Comparison of ENCODE assay signal across 7 cellular contexts in the genomic region with DNA sequence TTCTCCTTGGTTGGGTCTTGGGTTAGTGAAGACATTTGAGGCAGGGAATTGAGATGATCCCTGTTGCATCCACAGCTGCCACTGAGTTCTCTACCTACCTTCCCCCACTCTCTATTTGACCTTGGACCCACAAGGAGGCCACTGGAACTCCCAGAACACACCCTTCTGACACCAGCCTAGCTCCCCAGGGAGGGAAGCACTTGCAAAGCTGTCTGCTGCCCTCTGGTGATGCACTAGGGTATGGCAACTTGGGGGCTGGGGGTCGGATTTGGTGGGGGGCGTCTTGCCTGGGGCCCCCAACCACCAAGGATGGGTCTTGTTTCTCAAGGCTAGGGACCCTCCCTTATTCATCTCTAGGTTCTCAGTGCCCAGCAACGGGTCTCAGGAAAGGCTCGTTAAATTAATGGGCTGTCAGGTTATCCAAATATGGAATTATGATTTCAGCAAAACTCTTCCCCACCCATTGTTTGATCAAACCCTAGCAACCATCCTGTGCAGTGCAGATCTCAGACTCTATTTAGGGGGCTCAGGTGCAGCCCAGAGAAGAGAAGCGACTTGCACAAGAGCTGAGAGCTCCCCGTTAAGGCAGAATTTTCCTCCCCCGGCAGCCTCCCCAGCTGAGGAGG.
DNase-seq lines count a peak whose midpoint lies in the region; ATAC-seq and TF ChIP-seq lines count a peak whose summit lies in the region.

No MANE protein-coding gene starts in this region.

- TF ChIP-seq RAD21 in liver (IDR thresholded peaks at IDR 0.05), result peak in 1 of 2 donors; percentile 32

- TF ChIP-seq EP300 in stomach (IDR thresholded peaks at IDR 0.05), result no peak

- intact Hi-C loops in stomach (cut with DNase I; ENCODE audit: low total_unique reads), result no loop called here

- ATAC-seq in GM18909 (IDR thresholded peaks at IDR 0.05; ENCODE audit: poor library complexity, unreplicated experiment), result no peak

- H3K36me3 ChIP-seq in liver (ENCODE audit: control insufficient read depth in 4 of 4, insufficient read depth in 3 of 4, low read depth in 1 of 4, low read length in 3 of 4) (no peaks in the 10 kb centered on the region), stomach (no peaks in the 10 kb centered on the region)

- TF ChIP-seq CTCF in C4-2B (conservative IDR thresholded peaks at IDR 0.05), result peak; percentile 55
- TF ChIP-seq CTCF in GM12874 (IDR thresholded peaks at IDR 0.05; ENCODE audit: insufficient read depth, low read depth, low read length), result peak; percentile 67
- TF ChIP-seq CTCF in VCaP (conservative IDR thresholded peaks at IDR 0.05), result peak; percentile 56
- peak; percentile 17 for TF ChIP-seq CTCF in liver (IDR thresholded peaks at IDR 0.05; ENCODE audit: low read depth, low read length, missing input control)
- no peak for TF ChIP-seq CTCF in stomach (IDR thresholded peaks at IDR 0.05)

- no peak overlapping the region for H3K27ac ChIP-seq in C4-2B
- H3K27ac ChIP-seq in VCaP, result no peak overlapping the region; the same call in 1 of the 2 replicates
- H3K27ac ChIP-seq in liver (ENCODE audit: low read depth in 1 of 2, low read length in 2 of 2), result no peak overlapping the region
- no peak overlapping the region for H3K27ac ChIP-seq in stomach

- DNase-seq in HuH-7.5 (ENCODE audit: low spot score) (no peak), stomach (no peak)

- H3K9ac ChIP-seq in liver (ENCODE audit: low read depth in 1 of 2, low read length in 2 of 2), result no peak overlapping the region

- H3K4me3 ChIP-seq in liver (ENCODE audit: low read depth in 1 of 3, low read length in 3 of 3) (no peak overlapping the region), stomach (no peak overlapping the region)

- TF ChIP-seq POLR2A in stomach (IDR thresholded peaks at IDR 0.05), result no peak

- H3K4me1 ChIP-seq in liver (ENCODE audit: control insufficient read depth in 4 of 4, insufficient read depth in 4 of 4, low read length in 3 of 4) (no peaks in the 10 kb centered on the region), stomach (no peaks in the 10 kb centered on the region)

- 62% methylated on average over 7 of the region's 7 CpGs for WGBS in liver
- 47 to 67% (median 54%) methylated on average over 7 of the region's 7 CpGs for WGBS in stomach, 5 donors

- H3K9me3 ChIP-seq in liver (ENCODE audit: control insufficient read depth in 4 of 4, low read length in 3 of 4) (no peaks in the 10 kb centered on the region), stomach (no peaks in the 10 kb centered on the region)

- H3K27me3 ChIP-seq in liver (ENCODE audit: control insufficient read depth in 4 of 4, insufficient read depth in 4 of 4, low read length in 3 of 4) (peaks cover 0 to 3% (median 0%) of the 10 kb centered on the region in 4 donors), stomach (peaks cover 0 to 40% (median 7%) of the 10 kb centered on the region in 3 donors)

TF ChIP-seq in liver, 16 proteins besides CTCF, POLR2A, EP300 and RAD21:
- TF ChIP-seq YY1 (IDR thresholded peaks at IDR 0.05) (no peak), EGR1 (IDR thresholded peaks at IDR 0.05; ENCODE audit: low read depth in 2 of 2) (no peak), ATF3 (IDR thresholded peaks at IDR 0.05) (no peak), HNF4G (IDR thresholded peaks at IDR 0.05) (no peak), NR2F2 (IDR thresholded peaks at IDR 0.05) (no peak), RXRA (IDR thresholded peaks at IDR 0.05) (no peak), JUND (IDR thresholded peaks at IDR 0.05) (no peak), ZBTB33 (IDR thresholded peaks at IDR 0.05) (no peak), GABPA (IDR thresholded peaks at IDR 0.05 in 1 of 2, conservative IDR thresholded peaks at IDR 0.05 in 1 of 2) (no peak), TAF1 (conservative IDR thresholded peaks at IDR 0.05) (no peak), MAX (IDR thresholded peaks at IDR 0.05) (no peak), FOXA2 (IDR thresholded peaks at IDR 0.05) (no peak), FOXA1 (IDR thresholded peaks at IDR 0.05) (no peak), SP1 (IDR thresholded peaks at IDR 0.05) (no peak), HNF4A (conservative IDR thresholded peaks at IDR 0.05) (no peak)
- TF ChIP-seq, protein P1, sequence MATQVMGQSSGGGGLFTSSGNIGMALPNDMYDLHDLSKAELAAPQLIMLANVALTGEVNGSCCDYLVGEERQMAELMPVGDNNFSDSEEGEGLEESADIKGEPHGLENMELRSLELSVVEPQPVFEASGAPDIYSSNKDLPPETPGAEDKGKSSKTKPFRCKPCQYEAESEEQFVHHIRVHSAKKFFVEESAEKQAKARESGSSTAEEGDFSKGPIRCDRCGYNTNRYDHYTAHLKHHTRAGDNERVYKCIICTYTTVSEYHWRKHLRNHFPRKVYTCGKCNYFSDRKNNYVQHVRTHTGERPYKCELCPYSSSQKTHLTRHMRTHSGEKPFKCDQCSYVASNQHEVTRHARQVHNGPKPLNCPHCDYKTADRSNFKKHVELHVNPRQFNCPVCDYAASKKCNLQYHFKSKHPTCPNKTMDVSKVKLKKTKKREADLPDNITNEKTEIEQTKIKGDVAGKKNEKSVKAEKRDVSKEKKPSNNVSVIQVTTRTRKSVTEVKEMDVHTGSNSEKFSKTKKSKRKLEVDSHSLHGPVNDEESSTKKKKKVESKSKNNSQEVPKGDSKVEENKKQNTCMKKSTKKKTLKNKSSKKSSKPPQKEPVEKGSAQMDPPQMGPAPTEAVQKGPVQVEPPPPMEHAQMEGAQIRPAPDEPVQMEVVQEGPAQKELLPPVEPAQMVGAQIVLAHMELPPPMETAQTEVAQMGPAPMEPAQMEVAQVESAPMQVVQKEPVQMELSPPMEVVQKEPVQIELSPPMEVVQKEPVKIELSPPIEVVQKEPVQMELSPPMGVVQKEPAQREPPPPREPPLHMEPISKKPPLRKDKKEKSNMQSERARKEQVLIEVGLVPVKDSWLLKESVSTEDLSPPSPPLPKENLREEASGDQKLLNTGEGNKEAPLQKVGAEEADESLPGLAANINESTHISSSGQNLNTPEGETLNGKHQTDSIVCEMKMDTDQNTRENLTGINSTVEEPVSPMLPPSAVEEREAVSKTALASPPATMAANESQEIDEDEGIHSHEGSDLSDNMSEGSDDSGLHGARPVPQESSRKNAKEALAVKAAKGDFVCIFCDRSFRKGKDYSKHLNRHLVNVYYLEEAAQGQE (IDR thresholded peaks at IDR 0.05), result no peak
TF ChIP-seq in liver: peak in this region for 0.

Comparison
In these comparisons a context has a peak if more than half of its experiments do, and no peak if none do; other contexts are left out.
1. CTCF ChIP-seq: peak in C4-2B (single experiment), GM12874 (single experiment), VCaP (single experiment) and liver (single experiment); none in stomach (0 of 7).